In the genomic region with DNA sequence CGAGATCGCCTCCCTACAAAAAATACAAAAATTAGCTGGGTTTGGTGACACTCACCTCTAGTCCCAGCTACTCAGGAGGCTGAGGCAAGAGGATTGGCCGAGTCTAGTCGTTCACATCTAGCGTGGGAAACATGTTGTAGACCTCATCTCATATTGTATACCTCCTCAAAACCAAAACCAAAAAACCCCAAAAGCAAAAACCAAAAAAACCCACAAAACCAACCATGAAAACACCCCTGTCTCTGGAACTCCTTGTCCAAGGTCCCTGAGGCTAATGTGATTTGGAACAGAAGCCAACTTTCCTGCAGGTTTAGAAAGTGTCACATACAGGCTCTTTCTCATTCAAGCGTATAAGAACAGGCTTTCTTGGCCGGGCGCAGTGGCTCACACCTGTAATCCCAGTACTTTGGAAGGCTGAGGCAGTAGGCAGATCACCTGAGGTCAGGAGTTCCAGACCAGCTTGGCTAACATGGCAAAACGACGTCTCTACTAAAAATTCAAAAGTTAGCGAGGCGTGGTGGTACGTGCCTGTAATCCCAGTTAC, we compare ENCODE assay signal across 11 cellular contexts.
"Had no signal": no experiment of that assay in that cellular context is flagged by ENCODE, and none has a peak within 500 bp of the region (broad histone marks: within the 10 kb centered on the region; RNA-seq: fewer than 3 reads in every experiment).

No MANE protein-coding gene starts in this region.

- DNase-seq: activated CD4-positive, alpha-beta T cell treated with anti-CD3 and anti-CD28 coated beads, Interleukin-2, amount 50 U/mL, for 48 hours; activated CD8-positive, alpha-beta memory T cell treated with anti-CD3 and anti-CD28 coated beads, Interleukin-2, amount 10 ng/mL, durations not matched to agents 7 days and 5 days; activated effector memory CD4-positive, alpha-beta T cell treated with anti-CD3 and anti-CD28 coated beads, Interleukin-2, amount 50 U/mL, for 16 hours; activated T-cell treated with anti-CD3 and anti-CD28 coated beads, Interleukin-2, amount 50 U/mL, for 4 hours; adrenal gland; colonic mucosa; foreskin keratinocyte; stimulated activated naive CD8-positive, alpha-beta T cell treated with anti-CD3 and anti-CD28 coated beads, Interleukin-15, amount 100 ng/mL, for 72 hours; T-cell; T-helper 9 cell had no signal

- H3K4me3 ChIP-seq: adrenal gland, colonic mucosa had no signal

- H3K27ac ChIP-seq: adrenal gland, colonic mucosa, foreskin keratinocyte had no signal

- H3K27me3 ChIP-seq: adrenal gland, colonic mucosa, foreskin keratinocyte had no signal

- H3K9me3 ChIP-seq: adrenal gland, colonic mucosa had no signal

- H3K36me3 ChIP-seq: adrenal gland, colonic mucosa had no signal

- ATAC-seq: activated CD8-positive, alpha-beta memory T cell treated with anti-CD3 and anti-CD28 coated beads, Interleukin-2, amount 10 ng/mL, durations not matched to agents 7 days and 5 days; activated T-cell treated with anti-CD3 and anti-CD28 coated beads, Interleukin-2, amount 50 U/mL, for 4 hours; foreskin keratinocyte; sciatic nerve; stimulated activated naive CD8-positive, alpha-beta T cell treated with anti-CD3 and anti-CD28 coated beads, Interleukin-15, amount 100 ng/mL, for 72 hours; T-cell had no signal

- H3K4me1 ChIP-seq: colonic mucosa, foreskin keratinocyte had no signal
